ENCODE assay signal across 12 cellular contexts in genomic region chr14:91243098-91243483, GRCh38. TPM values are rescaled to one million over a fixed set of nuclear protein-coding genes. Genes with fewer than 3 reads are reported as not detected.
DNase-seq lines count a peak whose midpoint lies in the region; ATAC-seq lines count a peak whose summit lies in the region.
"Had no signal": no experiment of that assay in that cellular context is flagged by ENCODE, and none has a peak within 500 bp of the region (broad histone marks: within the 10 kb centered on the region; RNA-seq: fewer than 3 reads in every experiment).

No MANE protein-coding gene starts in this region.

- intact Hi-C loops in cardiac septum (cut with DNase I), result no loop called here

- peak; percentile 5 for ATAC-seq in HG02870 (IDR thresholded peaks at IDR 0.05; ENCODE audit: unreplicated experiment)
- ATAC-seq: HepG2, left lobe of liver had no signal

- peak overlapping the region; percentile 11 to 63 for H3K9ac ChIP-seq in mucosa of rectum (ENCODE audit: low read depth in 1 of 2, low read length in 2 of 2)

- no peaks in the 10 kb centered on the region for H3K9me3 ChIP-seq in CD8-positive, alpha-beta memory T cell (ENCODE audit: low read length)
- H3K9me3 ChIP-seq in mucosa of rectum (ENCODE audit: control insufficient read depth in 2 of 2, low read length in 2 of 2), result no peaks in the 10 kb centered on the region

- peaks cover 0 to 2% (median 1%) of the 10 kb centered on the region in 5 donors for H3K9me3 Mint-ChIP-seq in CD8-positive, alpha-beta memory T cell
- peaks cover 4% of the 10 kb centered on the region for H3K9me3 Mint-ChIP-seq in activated T-cell treated with anti-CD3 and anti-CD28 coated beads, Interleukin-2, amount 50 U/mL, for 24 hours

- peaks cover 0 to 5% of the 10 kb centered on the region in 2 donors for H3K27me3 Mint-ChIP-seq in CD8-positive, alpha-beta memory T cell
- H3K27me3 Mint-ChIP-seq in activated T-cell treated with anti-CD3 and anti-CD28 coated beads, Interleukin-2, amount 50 U/mL, for 24 hours, result no peaks in the 10 kb centered on the region

- H3K27me3 ChIP-seq in CD8-positive, alpha-beta memory T cell (ENCODE audit: insufficient read depth, low read length, poor library complexity, severe bottlenecking), result no peaks in the 10 kb centered on the region
- H3K27me3 ChIP-seq in mucosa of rectum (ENCODE audit: control insufficient read depth in 2 of 2, insufficient read depth in 2 of 2, low read length in 2 of 2), result no peaks in the 10 kb centered on the region

- peaks cover 90 to 99% (median 98%) of the 10 kb centered on the region in 3 donors for H3K4me1 Mint-ChIP-seq in CD8-positive, alpha-beta memory T cell
- peaks cover 98% of the 10 kb centered on the region for H3K4me1 Mint-ChIP-seq in activated T-cell treated with anti-CD3 and anti-CD28 coated beads, Interleukin-2, amount 50 U/mL, for 24 hours (ENCODE audit: low read depth)

- H3K27ac ChIP-seq in CD8-positive, alpha-beta memory T cell (ENCODE audit: low read depth, low read length), result peak overlapping the region; percentile 94
- peak overlapping the region in 1 of 2 donors; percentile 56 for H3K27ac ChIP-seq in mucosa of rectum (ENCODE audit: low read depth in 2 of 2, low read length in 2 of 2)

- peak overlapping the region; percentile 85 to 100 (median 94) for H3K27ac Mint-ChIP-seq in CD8-positive, alpha-beta memory T cell
- H3K27ac Mint-ChIP-seq in activated T-cell treated with anti-CD3 and anti-CD28 coated beads, Interleukin-2, amount 50 U/mL, for 24 hours, result peak overlapping the region; percentile 98

- peak overlapping the region; percentile 82 for H3K4me3 ChIP-seq in CD8-positive, alpha-beta memory T cell (ENCODE audit: low read length)
- peak overlapping the region; percentile 10 to 63 for H3K4me3 ChIP-seq in mucosa of rectum (ENCODE audit: low read length in 2 of 2)

- H3K36me3 ChIP-seq in CD8-positive, alpha-beta memory T cell (ENCODE audit: insufficient read depth, low read length), result peaks cover 4% of the 10 kb centered on the region
- no peaks in the 10 kb centered on the region for H3K36me3 ChIP-seq in mucosa of rectum (ENCODE audit: control insufficient read depth in 2 of 2, insufficient read depth in 2 of 2, low read length in 2 of 2)

- H3K36me3 Mint-ChIP-seq in CD8-positive, alpha-beta memory T cell, result peaks cover 12 to 43% (median 21%) of the 10 kb centered on the region in 3 donors
- H3K36me3 Mint-ChIP-seq in activated T-cell treated with anti-CD3 and anti-CD28 coated beads, Interleukin-2, amount 50 U/mL, for 24 hours (ENCODE audit: low read depth), result peaks cover 26% of the 10 kb centered on the region

- CTCF ChIA-PET in CD8-positive, alpha-beta memory T cell (lab: Charles Lee), result interaction anchor here (0.7 to 6.9 kb wide), 18 partner anchors 9 to 340 kb away, joined by 3 to 43 read pairs (median 4); no protein-coding TSS in a partner anchor

- no peak for DNase-seq in CD8-positive, alpha-beta memory T cell
- DNase-seq in activated T-cell treated with anti-CD3 and anti-CD28 coated beads, Interleukin-2, amount 50 U/mL, for 24 hours, result peak; percentile 62
- DNase-seq in NCI-H2107 treated with DMSO at 0.1 percent for 48 hours (lab: John Stamatoyannopoulos, UW; ENCODE audit: unreplicated experiment) (no peak), T1000 (lab: John Stamatoyannopoulos, UW) (no peak), cardiac septum (ENCODE audit: low spot score) (no peak), NCI-H1417 (lab: John Stamatoyannopoulos, UW) (no peak)
- DNase-seq: DMS153, NCI-H526 had no signal

- peaks cover 83% of the 10 kb centered on the region for H3K4me1 ChIP-seq in CD8-positive, alpha-beta memory T cell (ENCODE audit: insufficient read depth, low read length)
- peaks cover 7 to 9% of the 10 kb centered on the region in 2 donors for H3K4me1 ChIP-seq in mucosa of rectum (ENCODE audit: control insufficient read depth in 2 of 2, insufficient read depth in 2 of 2, low read length in 2 of 2)

- POLR2A ChIA-PET in CD8-positive, alpha-beta memory T cell (lab: Charles Lee), result interaction anchor here (0.5 to 5.1 kb wide), 14 partner anchors 9 to 178 kb away, joined by 3 to 88 read pairs (median 5); no protein-coding TSS in a partner anchor

- peak overlapping the region; percentile 87 to 95 (median 92) for H3K4me3 Mint-ChIP-seq in CD8-positive, alpha-beta memory T cell
- H3K4me3 Mint-ChIP-seq in activated T-cell treated with anti-CD3 and anti-CD28 coated beads, Interleukin-2, amount 50 U/mL, for 24 hours, result peak overlapping the region; percentile 80

RNA-seq across cellular contexts. Expression of gene GPR68, which starts 1.4 kb away (rescaled TPM):
- total RNA-seq in CD8-positive, alpha-beta memory T cell, result 10 to 100 TPM; 14.2 to 15.4 TPM
- polyA plus RNA-seq in CD8-positive, alpha-beta memory T cell, result 22.7 TPM
- 3.4 TPM for total RNA-seq in cardiac septum
- total RNA-seq: HepG2 had no signal
- polyA plus RNA-seq: HepG2 had no signal
